ENCODE assay signal across 1 cellular context in the genomic region with DNA sequence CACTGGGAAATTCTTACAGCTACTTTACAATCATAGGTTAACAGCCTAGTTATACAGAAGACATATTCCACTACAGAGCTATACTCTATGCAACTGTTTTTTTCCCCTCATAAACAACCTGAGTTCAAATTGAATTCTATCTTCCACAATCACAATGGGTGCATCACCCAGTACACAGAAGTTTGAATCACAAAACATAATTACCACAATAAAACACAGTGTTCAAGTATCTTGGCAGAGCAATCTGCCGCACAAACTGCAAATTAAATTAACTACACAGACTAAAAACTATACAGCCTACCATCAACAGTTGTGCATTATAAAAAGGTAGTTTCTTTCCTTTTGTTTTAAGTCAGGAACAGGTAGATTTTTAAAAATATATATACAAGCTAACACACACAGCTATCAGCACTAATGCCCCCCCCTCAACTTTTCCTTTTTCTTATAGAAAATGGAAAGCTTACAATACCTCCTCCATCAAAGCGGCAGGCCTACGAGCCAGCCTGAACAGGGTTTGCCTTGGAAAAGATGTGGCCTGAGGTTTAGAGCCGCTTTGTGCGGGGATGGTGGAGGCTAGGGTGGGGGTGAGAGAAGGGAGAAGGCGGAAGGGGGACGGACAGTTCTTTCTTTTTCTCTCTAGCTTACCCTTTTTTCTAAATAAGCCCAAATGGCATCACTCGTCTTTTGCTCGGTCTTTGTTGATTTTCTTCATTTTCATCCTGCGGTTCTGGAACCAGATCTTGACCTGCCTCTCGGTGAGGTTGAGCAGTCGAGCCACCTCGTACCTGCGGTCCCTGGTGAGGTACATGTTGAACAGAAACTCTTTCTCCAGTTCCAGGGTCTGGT.
TF ChIP-seq lines count a peak whose summit lies in the region.

No MANE protein-coding gene starts in this region.

TF ChIP-seq in IMR-90, 13 proteins besides CTCF, POLR2A, EP300 and RAD21:
- TF ChIP-seq RCOR1 (IDR thresholded peaks at IDR 0.05; ENCODE audit: insufficient replicate concordance, low read length) (no peak), MAZ (IDR thresholded peaks at IDR 0.05; ENCODE audit: borderline replicate concordance, low read depth, low read length) (no peak), MAFK (IDR thresholded peaks at IDR 0.05; ENCODE audit: low read depth, low read length) (no peak), NFE2L2 (IDR thresholded peaks at IDR 0.05; ENCODE audit: low read depth, low read length) (no peak), CEBPB (IDR thresholded peaks at IDR 0.05; ENCODE audit: low read depth, low read length) (no peak), MXI1 (IDR thresholded peaks at IDR 0.05; ENCODE audit: borderline replicate concordance, low read depth, low read length) (no peak), SMC3 (IDR thresholded peaks at IDR 0.05; ENCODE audit: low read depth, low read length) (no peak), FOS (IDR thresholded peaks at IDR 0.05; ENCODE audit: low read depth, low read length) (no peak), RFX5 (IDR thresholded peaks at IDR 0.05; ENCODE audit: low read depth, low read length) (no peak), BHLHE40 (IDR thresholded peaks at IDR 0.05; ENCODE audit: low read depth, low read length) (no peak)
- TF ChIP-seq, protein P1, sequence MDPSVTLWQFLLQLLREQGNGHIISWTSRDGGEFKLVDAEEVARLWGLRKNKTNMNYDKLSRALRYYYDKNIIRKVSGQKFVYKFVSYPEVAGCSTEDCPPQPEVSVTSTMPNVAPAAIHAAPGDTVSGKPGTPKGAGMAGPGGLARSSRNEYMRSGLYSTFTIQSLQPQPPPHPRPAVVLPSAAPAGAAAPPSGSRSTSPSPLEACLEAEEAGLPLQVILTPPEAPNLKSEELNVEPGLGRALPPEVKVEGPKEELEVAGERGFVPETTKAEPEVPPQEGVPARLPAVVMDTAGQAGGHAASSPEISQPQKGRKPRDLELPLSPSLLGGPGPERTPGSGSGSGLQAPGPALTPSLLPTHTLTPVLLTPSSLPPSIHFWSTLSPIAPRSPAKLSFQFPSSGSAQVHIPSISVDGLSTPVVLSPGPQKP (IDR thresholded peaks at IDR 0.05; ENCODE audit: borderline replicate concordance, low read depth, low read length) = no peak
- TF ChIP-seq, protein P2, sequence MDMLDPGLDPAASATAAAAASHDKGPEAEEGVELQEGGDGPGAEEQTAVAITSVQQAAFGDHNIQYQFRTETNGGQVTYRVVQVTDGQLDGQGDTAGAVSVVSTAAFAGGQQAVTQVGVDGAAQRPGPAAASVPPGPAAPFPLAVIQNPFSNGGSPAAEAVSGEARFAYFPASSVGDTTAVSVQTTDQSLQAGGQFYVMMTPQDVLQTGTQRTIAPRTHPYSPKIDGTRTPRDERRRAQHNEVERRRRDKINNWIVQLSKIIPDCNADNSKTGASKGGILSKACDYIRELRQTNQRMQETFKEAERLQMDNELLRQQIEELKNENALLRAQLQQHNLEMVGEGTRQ (IDR thresholded peaks at IDR 0.05; ENCODE audit: low read depth, low read length) = no peak
